21 cellular contexts compared by ENCODE assay signal in the genomic region with DNA sequence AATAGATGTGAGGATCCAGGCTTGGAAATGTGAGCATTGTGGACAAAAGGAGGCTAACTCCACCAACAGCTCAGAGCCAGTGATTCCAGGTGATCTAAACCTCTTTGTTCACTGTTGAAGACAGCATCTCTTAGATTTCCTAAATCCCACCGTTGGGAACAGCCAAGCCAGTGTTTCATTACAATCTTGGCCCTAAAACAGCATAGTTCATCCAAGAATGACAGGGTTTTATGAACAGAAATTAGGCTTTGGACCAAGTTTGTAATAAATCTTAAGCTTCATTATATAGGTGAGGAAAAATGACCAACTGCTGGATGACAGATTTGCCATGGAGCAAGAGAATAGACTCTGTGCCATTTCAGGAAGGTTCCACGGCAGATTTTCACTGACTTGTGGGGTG.
DNase-seq lines count a peak whose midpoint lies in the region; ATAC-seq and TF ChIP-seq lines count a peak whose summit lies in the region.
"Had no signal": no experiment of that assay in that cellular context is flagged by ENCODE, and none has a peak within 500 bp of the region (broad histone marks: within the 10 kb centered on the region; RNA-seq: fewer than 3 reads in every experiment).

No MANE protein-coding gene starts in this region.

- H3K27me3 ChIP-seq in DOHH2 (ENCODE audit: control insufficient read depth, low read length) (no peaks in the 10 kb centered on the region), SU-DHL-6 (ENCODE audit: low read length) (no peaks in the 10 kb centered on the region)
- H3K27me3 ChIP-seq: BLaER1 treated with 17β-estradiol and CSF1 and Interleukin-3, amounts not matched to agents 10 nM and 100 nM; Peyer's patch had no signal

- H3F3A ChIP-seq in DOHH2 (ENCODE audit: control insufficient read depth, insufficient read depth): no peaks in the 10 kb centered on the region
- H3F3A ChIP-seq in SU-DHL-6 (ENCODE audit: insufficient read depth): peaks cover 4% of the 10 kb centered on the region; the same call in 1 of the 2 replicates

- peaks cover 32% of the 10 kb centered on the region for H3K4me1 ChIP-seq in DOHH2 (ENCODE audit: control insufficient read depth, low read length)
- H3K4me1 ChIP-seq: A549 had no signal

- CTCF ChIA-PET in HEK293T (lab: Yijun Ruan, JAX): no interaction called here

- ATAC-seq in GM21515 (IDR thresholded peaks at IDR 0.05; ENCODE audit: unreplicated experiment) (peak; percentile 8), memory B cell (ENCODE audit: low read depth) (no peak)
- ATAC-seq in stimulated activated naive CD8-positive, alpha-beta T cell treated with anti-CD3 and anti-CD28 coated beads, Interleukin-15, amount 100 ng/mL, for 72 hours: no peak
- ATAC-seq: A549; CD8-positive, alpha-beta T cell; GM23338; HCT116 had no signal

- H4K20me1 ChIP-seq in DOHH2 (ENCODE audit: control insufficient read depth, insufficient read depth, low read depth, low read length): no peaks in the 10 kb centered on the region
- no peaks in the 10 kb centered on the region for H4K20me1 ChIP-seq in SU-DHL-6 (ENCODE audit: low read depth, low read length)
- H4K20me1 ChIP-seq: BLaER1 treated with 17β-estradiol and CSF1 and Interleukin-3, amounts not matched to agents 10 nM and 100 nM had no signal

- no peaks in the 10 kb centered on the region for H3K36me3 ChIP-seq in DOHH2 (ENCODE audit: control insufficient read depth, low read length)
- peaks cover 9% of the 10 kb centered on the region; the same call in 1 of the 2 replicates for H3K36me3 ChIP-seq in SU-DHL-6 (ENCODE audit: low read length)
- H3K36me3 ChIP-seq: Peyer's patch had no signal

- H3K4me3 ChIP-seq in DOHH2 (ENCODE audit: low read length): peak overlapping the region; percentile 24
- H3K4me3 ChIP-seq in SU-DHL-6 (ENCODE audit: insufficient read depth, low read length, poor library complexity, severe bottlenecking): peak overlapping the region; percentile 1
- H3K4me3 ChIP-seq: A549; BLaER1 treated with 17β-estradiol and CSF1 and Interleukin-3, amounts not matched to agents 10 nM and 100 nM; GM23338; Peyer's patch had no signal

- H3K27ac Mint-ChIP-seq in memory B cell: peak overlapping the region; percentile 90
- no peak overlapping the region for H3K27ac Mint-ChIP-seq in stimulated activated naive CD8-positive, alpha-beta T cell treated with anti-CD3 and anti-CD28 coated beads, Interleukin-15, amount 100 ng/mL, for 72 hours
- H3K27ac Mint-ChIP-seq: CD8-positive, alpha-beta T cell; GM23338 had no signal

- H3K27ac ChIP-seq in DOHH2 (ENCODE audit: low read depth, low read length): peak overlapping the region; percentile 12
- H3K27ac ChIP-seq in SU-DHL-6 (ENCODE audit: low read depth, low read length): peak overlapping the region; percentile 80
- H3K27ac ChIP-seq: A549 had no signal

- POLR2A ChIA-PET in HEK293T (lab: Yijun Ruan, JAX): no interaction called here

- peak overlapping the region; percentile 60 for H2AFZ ChIP-seq in SU-DHL-6 (ENCODE audit: low read depth, low read length, severe bottlenecking)
- H2AFZ ChIP-seq: GM23338 had no signal

- H3K9me3 ChIP-seq in DOHH2 (ENCODE audit: control insufficient read depth, insufficient read depth, low read length): peaks cover 29% of the 10 kb centered on the region
- peaks cover 31% of the 10 kb centered on the region; the same call in 1 of the 2 replicates for H3K9me3 ChIP-seq in SU-DHL-6 (ENCODE audit: insufficient read depth, low read length)

- H3K79me2 ChIP-seq in DOHH2 (ENCODE audit: control insufficient read depth, low read length): no peaks in the 10 kb centered on the region
- no peaks in the 10 kb centered on the region for H3K79me2 ChIP-seq in SU-DHL-6 (ENCODE audit: insufficient read depth, low read length)

- no peaks in the 10 kb centered on the region for H3K27me3 Mint-ChIP-seq in memory B cell
- no peaks in the 10 kb centered on the region for H3K27me3 Mint-ChIP-seq in stimulated activated naive CD8-positive, alpha-beta T cell treated with anti-CD3 and anti-CD28 coated beads, Interleukin-15, amount 100 ng/mL, for 72 hours

- no peak for DNase-seq in memory B cell (ENCODE audit: low spot score in 2 of 2)
- DNase-seq in GM19238 (ENCODE audit: insufficient read length, low spot score): no peak
- no peak for DNase-seq in HEK293T (ENCODE audit: extremely low spot score)
- DNase-seq in stimulated activated naive CD8-positive, alpha-beta T cell treated with anti-CD3 and anti-CD28 coated beads, Interleukin-15, amount 100 ng/mL, for 72 hours: no peak
- no peak for DNase-seq in OCI-M2 (lab: John Stamatoyannopoulos, UW; ENCODE audit: unreplicated experiment)
- DNase-seq: Calu3; CD8-positive, alpha-beta T cell; EL; KBM-7; NCI-H1694 treated with DMSO at 0.1 percent for 48 hours; NCI-H510A treated with DMSO at 0.1 percent for 48 hours; NCI-H774; Peyer's patch; SW 1271 had no signal

- H3K9me3 Mint-ChIP-seq in memory B cell: peaks cover 7% of the 10 kb centered on the region
- peaks cover 13 to 29% of the 10 kb centered on the region in 2 donors for H3K9me3 Mint-ChIP-seq in stimulated activated naive CD8-positive, alpha-beta T cell treated with anti-CD3 and anti-CD28 coated beads, Interleukin-15, amount 100 ng/mL, for 72 hours

- TF ChIP-seq CTCF in DOHH2 (IDR thresholded peaks at IDR 0.05; ENCODE audit: low read depth, low read length, poor library complexity, severe bottlenecking) (no peak), SU-DHL-6 (IDR thresholded peaks at IDR 0.05; ENCODE audit: insufficient read depth, low read length, poor library complexity, severe bottlenecking) (no peak)

- H3K4me1 Mint-ChIP-seq in memory B cell: peaks cover 22% of the 10 kb centered on the region
- no peaks in the 10 kb centered on the region for H3K4me1 Mint-ChIP-seq in stimulated activated naive CD8-positive, alpha-beta T cell treated with anti-CD3 and anti-CD28 coated beads, Interleukin-15, amount 100 ng/mL, for 72 hours
- H3K4me1 Mint-ChIP-seq: GM23338 had no signal

- H3K9ac ChIP-seq in SU-DHL-6 (ENCODE audit: low read length): peak overlapping the region; percentile 1; the same call in 1 of the 2 replicates
- H3K9ac ChIP-seq: BLaER1 treated with 17β-estradiol and CSF1 and Interleukin-3, amounts not matched to agents 10 nM and 100 nM had no signal

- H3K9me2 ChIP-seq in DOHH2 (replicated peaks; ENCODE audit: control insufficient read depth, low read length): no peaks in the 10 kb centered on the region
- no peaks in the 10 kb centered on the region for H3K9me2 ChIP-seq in SU-DHL-6 (replicated peaks; ENCODE audit: insufficient read depth, low read length)

- H3K4me3 Mint-ChIP-seq in memory B cell: no peak overlapping the region
- no peak overlapping the region for H3K4me3 Mint-ChIP-seq in stimulated activated naive CD8-positive, alpha-beta T cell treated with anti-CD3 and anti-CD28 coated beads, Interleukin-15, amount 100 ng/mL, for 72 hours
- H3K4me3 Mint-ChIP-seq: CD8-positive, alpha-beta T cell; GM23338 had no signal

- peak overlapping the region; percentile 53 for H3K4me2 ChIP-seq in DOHH2 (ENCODE audit: low read length)
- peak overlapping the region; percentile 45 for H3K4me2 ChIP-seq in SU-DHL-6 (ENCODE audit: low read depth, low read length, poor library complexity, severe bottlenecking)
- H3K4me2 ChIP-seq: A549, GM23338 had no signal

- H3K36me3 Mint-ChIP-seq in memory B cell: peaks cover 11% of the 10 kb centered on the region
- H3K36me3 Mint-ChIP-seq: CD8-positive, alpha-beta T cell had no signal

TF ChIP-seq in HEK293T, 16 proteins besides CTCF, POLR2A, EP300 and RAD21:
- no peak for TF ChIP-seq FOXK2 (IDR thresholded peaks at IDR 0.05)
